ENCODE assay signal across 2 cellular contexts in genomic region chr6:116072368-116072767, GRCh38.
TF ChIP-seq lines count a peak whose summit lies in the region.

No MANE protein-coding gene starts in this region.

TF ChIP-seq in K562, 482 proteins besides CTCF, POLR2A, EP300 and RAD21 (continued from another document and continues in another):
- TF ChIP-seq JUN (IDR thresholded peaks at IDR 0.05; ENCODE audit: borderline replicate concordance, low read depth, low read length) (0 out of 2 replicates have a peak, but pooled peaks have one; percentile 25), JUN (CRISPR knock-in tag; IDR thresholded peaks at IDR 0.05; ENCODE audit: borderline replicate concordance) (no peak), MYBL2 (IDR thresholded peaks at IDR 0.05; ENCODE audit: low read depth) (no peak), MYBL2 (CRISPR knock-in tag; IDR thresholded peaks at IDR 0.05; ENCODE audit: borderline replicate concordance) (no peak), RFX1 (IDR thresholded peaks at IDR 0.05) (no peak), SMAD4 (CRISPR knock-in tag; conservative IDR thresholded peaks at IDR 0.05) (peak; percentile 55; the same call in 1 of the 2 replicates), ETS2 (tag; IDR thresholded peaks at IDR 0.05; ENCODE audit: borderline replicate concordance, poor library complexity, severe bottlenecking) (no peak), NR2F6 (CRISPR knock-in tag; IDR thresholded peaks at IDR 0.05) (no peak), LARP7 (IDR thresholded peaks at IDR 0.05) (no peak), L3MBTL2 (IDR thresholded peaks at IDR 0.05) (peak; percentile 42; the same call in 1 of the 2 replicates), ZNF589 (CRISPR knock-in tag; IDR thresholded peaks at IDR 0.05; ENCODE audit: low read depth) (0 out of 2 replicates have a peak, but pooled peaks have one; percentile 21), FOXJ2 (tag; IDR thresholded peaks at IDR 0.05) (peak; percentile 44; the same call in 1 of the 2 replicates), HNRNPLL (IDR thresholded peaks at IDR 0.05; ENCODE audit: low read depth, low read length, poor library complexity, severe bottlenecking) (no peak), ETV1 (tag; conservative IDR thresholded peaks at IDR 0.05; ENCODE audit: low read depth) (peak; percentile 65), TOE1 (IDR thresholded peaks at IDR 0.05; ENCODE audit: borderline replicate concordance) (peak; percentile 33; the same call in 1 of the 2 replicates), TOE1 (CRISPR knock-in tag; IDR thresholded peaks at IDR 0.05; ENCODE audit: borderline replicate concordance, low read depth) (no peak), PYGO2 (tag; IDR thresholded peaks at IDR 0.05) (0 out of 2 replicates have a peak, but pooled peaks have one; percentile 45), RBM14 (IDR thresholded peaks at IDR 0.05; ENCODE audit: borderline replicate concordance, insufficient read depth, low read depth, low read length) (no peak), ID3 (CRISPR knock-in tag; IDR thresholded peaks at IDR 0.05) (no peak), ID3 (tag; IDR thresholded peaks at IDR 0.05) (no peak), THRB (CRISPR knock-in tag; conservative IDR thresholded peaks at IDR 0.05) (no peak), HDAC1 (IDR thresholded peaks at IDR 0.05) (no peak), GTF3C2 (IDR thresholded peaks at IDR 0.05; ENCODE audit: borderline replicate concordance, extremely low read depth, insufficient read length) (no peak), ZNF232 (CRISPR knock-in tag; IDR thresholded peaks at IDR 0.05) (no peak), TAF1 (IDR thresholded peaks at IDR 0.05; ENCODE audit: control insufficient read depth, extremely low read depth, insufficient read depth, low read length, severe bottlenecking) (no peak), ZNF239 (CRISPR knock-in tag; IDR thresholded peaks at IDR 0.05) (peak; percentile 51; the same call in 1 of the 2 replicates)
- TF ChIP-seq, protein P1, sequence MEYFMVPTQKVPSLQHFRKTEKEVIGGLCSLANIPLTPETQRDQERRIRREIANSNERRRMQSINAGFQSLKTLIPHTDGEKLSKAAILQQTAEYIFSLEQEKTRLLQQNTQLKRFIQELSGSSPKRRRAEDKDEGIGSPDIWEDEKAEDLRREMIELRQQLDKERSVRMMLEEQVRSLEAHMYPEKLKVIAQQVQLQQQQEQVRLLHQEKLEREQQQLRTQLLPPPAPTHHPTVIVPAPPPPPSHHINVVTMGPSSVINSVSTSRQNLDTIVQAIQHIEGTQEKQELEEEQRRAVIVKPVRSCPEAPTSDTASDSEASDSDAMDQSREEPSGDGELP (CRISPR knock-in tag; IDR thresholded peaks at IDR 0.05; ENCODE audit: borderline replicate concordance): no peak
- TF ChIP-seq, protein P2, sequence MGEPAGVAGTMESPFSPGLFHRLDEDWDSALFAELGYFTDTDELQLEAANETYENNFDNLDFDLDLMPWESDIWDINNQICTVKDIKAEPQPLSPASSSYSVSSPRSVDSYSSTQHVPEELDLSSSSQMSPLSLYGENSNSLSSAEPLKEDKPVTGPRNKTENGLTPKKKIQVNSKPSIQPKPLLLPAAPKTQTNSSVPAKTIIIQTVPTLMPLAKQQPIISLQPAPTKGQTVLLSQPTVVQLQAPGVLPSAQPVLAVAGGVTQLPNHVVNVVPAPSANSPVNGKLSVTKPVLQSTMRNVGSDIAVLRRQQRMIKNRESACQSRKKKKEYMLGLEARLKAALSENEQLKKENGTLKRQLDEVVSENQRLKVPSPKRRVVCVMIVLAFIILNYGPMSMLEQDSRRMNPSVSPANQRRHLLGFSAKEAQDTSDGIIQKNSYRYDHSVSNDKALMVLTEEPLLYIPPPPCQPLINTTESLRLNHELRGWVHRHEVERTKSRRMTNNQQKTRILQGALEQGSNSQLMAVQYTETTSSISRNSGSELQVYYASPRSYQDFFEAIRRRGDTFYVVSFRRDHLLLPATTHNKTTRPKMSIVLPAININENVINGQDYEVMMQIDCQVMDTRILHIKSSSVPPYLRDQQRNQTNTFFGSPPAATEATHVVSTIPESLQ (CRISPR knock-in tag; IDR thresholded peaks at IDR 0.05): no peak

TF ChIP-seq in HepG2, 621 proteins besides CTCF, POLR2A, EP300 and RAD21 (continued from another document and continues in another):
- TF ChIP-seq ZBTB42 (CRISPR knock-in tag; IDR thresholded peaks at IDR 0.05) (no peak), ZNF75D (CRISPR knock-in tag; IDR thresholded peaks at IDR 0.05; ENCODE audit: borderline replicate concordance) (no peak), TBX2 (CRISPR knock-in tag; IDR thresholded peaks at IDR 0.05; ENCODE audit: borderline replicate concordance) (no peak), GLI4 (CRISPR knock-in tag; IDR thresholded peaks at IDR 0.05; ENCODE audit: borderline replicate concordance) (no peak), GRHL1 (CRISPR knock-in tag; conservative IDR thresholded peaks at IDR 0.05) (no peak), ZNF224 (CRISPR knock-in tag; IDR thresholded peaks at IDR 0.05) (no peak), ZNF607 (CRISPR knock-in tag; IDR thresholded peaks at IDR 0.05; ENCODE audit: borderline replicate concordance) (no peak), SP1 (IDR thresholded peaks at IDR 0.05) (no peak), SP1 (CRISPR knock-in tag; IDR thresholded peaks at IDR 0.05) (no peak), ATF1 (CRISPR knock-in tag; IDR thresholded peaks at IDR 0.05) (peak; percentile 53), ZKSCAN1 (IDR thresholded peaks at IDR 0.05; ENCODE audit: low read length) (no peak), MXD1 (CRISPR knock-in tag; IDR thresholded peaks at IDR 0.05) (no peak), ELK4 (CRISPR knock-in tag; IDR thresholded peaks at IDR 0.05; ENCODE audit: borderline replicate concordance) (no peak), ZNF619 (CRISPR knock-in tag; IDR thresholded peaks at IDR 0.05) (no peak), FOXP4 (CRISPR knock-in tag; IDR thresholded peaks at IDR 0.05) (0 out of 2 replicates have a peak, but pooled peaks have one; percentile 49), ZNF780A (CRISPR knock-in tag; IDR thresholded peaks at IDR 0.05) (no peak), ZNF879 (CRISPR knock-in tag; IDR thresholded peaks at IDR 0.05) (no peak), FLYWCH1 (CRISPR knock-in tag; IDR thresholded peaks at IDR 0.05) (no peak), MXI1 (IDR thresholded peaks at IDR 0.05; ENCODE audit: borderline replicate concordance, low read depth, low read length) (peak; percentile 23; the same call in 1 of the 3 replicates), KLF11 (CRISPR knock-in tag; IDR thresholded peaks at IDR 0.05) (no peak), ZNF558 (CRISPR knock-in tag; IDR thresholded peaks at IDR 0.05; ENCODE audit: borderline replicate concordance) (no peak), KLF15 (CRISPR knock-in tag; IDR thresholded peaks at IDR 0.05; ENCODE audit: borderline replicate concordance) (no peak), ZMYM2 (CRISPR knock-in tag; IDR thresholded peaks at IDR 0.05) (peak; percentile 63; the same call in 1 of the 2 replicates), STAG1 (CRISPR knock-in tag; IDR thresholded peaks at IDR 0.05) (no peak), RAD51 (IDR thresholded peaks at IDR 0.05; ENCODE audit: borderline replicate concordance) (no peak), MYPOP (CRISPR knock-in tag; IDR thresholded peaks at IDR 0.05) (no peak), ARHGAP35 (CRISPR knock-in tag; IDR thresholded peaks at IDR 0.05; ENCODE audit: borderline replicate concordance) (no peak), ZSCAN22 (CRISPR knock-in tag; IDR thresholded peaks at IDR 0.05) (no peak)
- TF ChIP-seq, protein P3, sequence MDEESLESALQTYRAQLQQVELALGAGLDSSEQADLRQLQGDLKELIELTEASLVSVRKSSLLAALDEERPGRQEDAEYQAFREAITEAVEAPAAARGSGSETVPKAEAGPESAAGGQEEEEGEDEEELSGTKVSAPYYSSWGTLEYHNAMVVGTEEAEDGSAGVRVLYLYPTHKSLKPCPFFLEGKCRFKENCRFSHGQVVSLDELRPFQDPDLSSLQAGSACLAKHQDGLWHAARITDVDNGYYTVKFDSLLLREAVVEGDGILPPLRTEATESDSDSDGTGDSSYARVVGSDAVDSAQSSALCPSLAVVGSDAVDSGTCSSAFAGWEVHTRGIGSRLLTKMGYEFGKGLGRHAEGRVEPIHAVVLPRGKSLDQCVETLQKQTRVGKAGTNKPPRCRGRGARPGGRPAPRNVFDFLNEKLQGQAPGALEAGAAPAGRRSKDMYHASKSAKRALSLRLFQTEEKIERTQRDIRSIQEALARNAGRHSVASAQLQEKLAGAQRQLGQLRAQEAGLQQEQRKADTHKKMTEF (CRISPR knock-in tag; IDR thresholded peaks at IDR 0.05): no peak; the same call in 1 of the 2 replicates
- TF ChIP-seq, protein P4, sequence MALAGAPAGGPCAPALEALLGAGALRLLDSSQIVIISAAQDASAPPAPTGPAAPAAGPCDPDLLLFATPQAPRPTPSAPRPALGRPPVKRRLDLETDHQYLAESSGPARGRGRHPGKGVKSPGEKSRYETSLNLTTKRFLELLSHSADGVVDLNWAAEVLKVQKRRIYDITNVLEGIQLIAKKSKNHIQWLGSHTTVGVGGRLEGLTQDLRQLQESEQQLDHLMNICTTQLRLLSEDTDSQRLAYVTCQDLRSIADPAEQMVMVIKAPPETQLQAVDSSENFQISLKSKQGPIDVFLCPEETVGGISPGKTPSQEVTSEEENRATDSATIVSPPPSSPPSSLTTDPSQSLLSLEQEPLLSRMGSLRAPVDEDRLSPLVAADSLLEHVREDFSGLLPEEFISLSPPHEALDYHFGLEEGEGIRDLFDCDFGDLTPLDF (CRISPR knock-in tag; IDR thresholded peaks at IDR 0.05): no peak
- TF ChIP-seq, protein P5, sequence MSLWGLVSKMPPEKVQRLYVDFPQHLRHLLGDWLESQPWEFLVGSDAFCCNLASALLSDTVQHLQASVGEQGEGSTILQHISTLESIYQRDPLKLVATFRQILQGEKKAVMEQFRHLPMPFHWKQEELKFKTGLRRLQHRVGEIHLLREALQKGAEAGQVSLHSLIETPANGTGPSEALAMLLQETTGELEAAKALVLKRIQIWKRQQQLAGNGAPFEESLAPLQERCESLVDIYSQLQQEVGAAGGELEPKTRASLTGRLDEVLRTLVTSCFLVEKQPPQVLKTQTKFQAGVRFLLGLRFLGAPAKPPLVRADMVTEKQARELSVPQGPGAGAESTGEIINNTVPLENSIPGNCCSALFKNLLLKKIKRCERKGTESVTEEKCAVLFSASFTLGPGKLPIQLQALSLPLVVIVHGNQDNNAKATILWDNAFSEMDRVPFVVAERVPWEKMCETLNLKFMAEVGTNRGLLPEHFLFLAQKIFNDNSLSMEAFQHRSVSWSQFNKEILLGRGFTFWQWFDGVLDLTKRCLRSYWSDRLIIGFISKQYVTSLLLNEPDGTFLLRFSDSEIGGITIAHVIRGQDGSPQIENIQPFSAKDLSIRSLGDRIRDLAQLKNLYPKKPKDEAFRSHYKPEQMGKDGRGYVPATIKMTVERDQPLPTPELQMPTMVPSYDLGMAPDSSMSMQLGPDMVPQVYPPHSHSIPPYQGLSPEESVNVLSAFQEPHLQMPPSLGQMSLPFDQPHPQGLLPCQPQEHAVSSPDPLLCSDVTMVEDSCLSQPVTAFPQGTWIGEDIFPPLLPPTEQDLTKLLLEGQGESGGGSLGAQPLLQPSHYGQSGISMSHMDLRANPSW (CRISPR knock-in tag; IDR thresholded peaks at IDR 0.05; ENCODE audit: borderline replicate concordance): no peak
